Comparison of ENCODE assay signal across 8 cellular contexts in genomic region chrX:103149652-103150051, GRCh38. TPM values are rescaled to one million over a fixed set of nuclear protein-coding genes. Genes with fewer than 3 reads are reported as not detected.
"Had no signal": no experiment of that assay in that cellular context is flagged by ENCODE, and none has a peak within 500 bp of the region (broad histone marks: within the 10 kb centered on the region; RNA-seq: fewer than 3 reads in every experiment).

No MANE protein-coding gene starts in this region.

- H3K36me3 Mint-ChIP-seq: IgD-negative memory B cell had no signal

- H3K4me1 Mint-ChIP-seq: IgD-negative memory B cell had no signal

- ATAC-seq: K562 had no signal

- H3K27ac ChIP-seq: HL-60 had no signal

- H3K4me3 Mint-ChIP-seq: IgD-negative memory B cell had no signal

- DNase-seq: IMR-90, KBM-7, KG1 had no signal

- FAIRE-seq: HTR-8/SVneo, K562 had no signal

- H3K4me3 ChIP-seq: K562 had no signal

- H3K27ac Mint-ChIP-seq: IgD-negative memory B cell had no signal

RNA-seq across cellular contexts. Expression of gene NXF3, which starts 56.7 kb away (rescaled TPM):
- total RNA-seq: HT-29, IMR-90 had no signal
- polyA plus RNA-seq: IgD-negative memory B cell, IMR-90 had no signal
